16 cellular contexts compared by ENCODE assay signal in the genomic region with DNA sequence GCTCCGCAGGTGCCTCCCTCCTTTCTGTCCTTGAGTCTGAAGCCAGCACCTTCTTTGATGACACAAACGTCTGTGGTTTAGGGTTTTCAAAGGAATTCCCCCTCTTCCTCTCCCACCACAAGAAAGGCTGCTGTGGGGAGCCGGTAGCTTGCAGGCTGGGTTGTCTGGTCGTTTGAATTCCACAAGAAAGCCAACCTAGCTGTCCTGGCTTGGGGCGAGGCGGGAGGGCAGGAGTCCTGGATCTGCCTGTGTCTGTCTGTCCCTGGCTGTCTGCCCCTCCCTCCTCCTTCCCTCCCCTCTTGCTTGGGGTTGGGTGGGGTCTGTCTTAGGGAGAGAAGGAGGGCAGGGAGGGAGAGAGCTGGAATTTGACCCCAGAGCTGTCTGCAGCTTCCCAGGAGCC. TPM values are rescaled to one million over a fixed set of nuclear protein-coding genes. Genes with fewer than 3 reads are reported as not detected.
A peak's percentile ranks its signal among the peaks of the same experiment; 100 is the strongest.
DNase-seq lines count a peak whose midpoint lies in the region; ATAC-seq and TF ChIP-seq lines count a peak whose summit lies in the region.
"Had no signal": no experiment of that assay in that cellular context is flagged by ENCODE, and none has a peak within 500 bp of the region (broad histone marks: within the 10 kb centered on the region; RNA-seq: fewer than 3 reads in every experiment).

No MANE protein-coding gene starts in this region.

- H3K27me3 Mint-ChIP-seq in endodermal cell (ENCODE audit: insufficient read depth) (no peaks in the 10 kb centered on the region), nephron progenitor cell (ENCODE audit: low read depth, poor library complexity) (peaks cover 3% of the 10 kb centered on the region)
- H3K27me3 Mint-ChIP-seq: type B pancreatic cell had no signal

- H3K36me3 ChIP-seq in endodermal cell (ENCODE audit: control insufficient read depth, insufficient read depth, low read length), result no peaks in the 10 kb centered on the region
- no peaks in the 10 kb centered on the region for H3K36me3 ChIP-seq in left lung
- H3K36me3 ChIP-seq: SJCRH30 had no signal

- TF ChIP-seq CTCF in endodermal cell (conservative IDR thresholded peaks at IDR 0.05) (no peak), nephron progenitor cell (IDR thresholded peaks at IDR 0.05) (no peak), left lung (IDR thresholded peaks at IDR 0.05) (no peak)

- DNase-seq in Caki2 (ENCODE audit: low read depth) (peak; percentile 22), LoVo (ENCODE audit: low spot score) (peak; percentile 2), endodermal cell (peak; percentile 69), nephron progenitor cell (peak; percentile 18), left lung (no peak), DMS53 treated with DMSO at 0.1 percent for 48 hours (lab: John Stamatoyannopoulos, UW; ENCODE audit: unreplicated experiment) (no peak)
- DNase-seq: foreskin melanocyte, midbrain, NCI-H446 treated with DMSO at 0.1 percent for 48 hours, SJCRH30 had no signal

- in situ Hi-C loops in Caki2 (cut with HindIII; ENCODE audit: low pct_unique_long_range_greater_than_20kb, low sequenced_read_pairs), result no loop called here

- peak overlapping the region; percentile 11 for H3K9ac ChIP-seq in endodermal cell (ENCODE audit: extremely low read depth, low read length, poor library complexity, severe bottlenecking)

- H3K4me3 ChIP-seq in endodermal cell (ENCODE audit: low read length), result no peak overlapping the region
- no peak overlapping the region for H3K4me3 ChIP-seq in left lung
- H3K4me3 ChIP-seq: SJCRH30 had no signal

- 17 to 18% methylated on average over 1 to 5 of the region's 6 CpGs for WGBS in endodermal cell (ENCODE audit: insufficient coverage in 1 of 2, insufficient read length in 1 of 2), 2 experiments

- peak overlapping the region; percentile 84 for H3K27ac ChIP-seq in endodermal cell (ENCODE audit: low read depth, low read length)
- H3K27ac ChIP-seq in left lung, result no peak overlapping the region
- H3K27ac ChIP-seq: HL-60, SJCRH30 had no signal

- H3K27ac Mint-ChIP-seq in endodermal cell (peak overlapping the region; percentile 86), nephron progenitor cell (peak overlapping the region; percentile 79)
- H3K27ac Mint-ChIP-seq: activated naive CD8-positive, alpha-beta T cell; stimulated activated effector memory CD8-positive, alpha-beta T cell treated with anti-CD3 and anti-CD28 coated beads, Interleukin-12 subunit alpha, Interleukin-12 subunit beta, amount 100 ng/mL, for 72 hours; type B pancreatic cell had no signal

- no peaks in the 10 kb centered on the region for H3K27me3 ChIP-seq in endodermal cell (ENCODE audit: control insufficient read depth, insufficient read depth, low read length, poor library complexity, severe bottlenecking)
- H3K27me3 ChIP-seq in left lung, result no peaks in the 10 kb centered on the region
- H3K27me3 ChIP-seq: SJCRH30 had no signal

- ATAC-seq in left lung, result no peak
- ATAC-seq in GM21737 (IDR thresholded peaks at IDR 0.05; ENCODE audit: unreplicated experiment), result no peak
- ATAC-seq in GM18517 (IDR thresholded peaks at IDR 0.05; ENCODE audit: unreplicated experiment), result no peak
- ATAC-seq: stimulated activated effector memory CD8-positive, alpha-beta T cell treated with anti-CD3 and anti-CD28 coated beads, Interleukin-12 subunit alpha, Interleukin-12 subunit beta, amount 100 ng/mL, for 72 hours had no signal

- H3K4me3 Mint-ChIP-seq in endodermal cell, result peak overlapping the region; percentile 39
- peak overlapping the region; percentile 55 for H3K4me3 Mint-ChIP-seq in nephron progenitor cell
- H3K4me3 Mint-ChIP-seq: activated naive CD8-positive, alpha-beta T cell; stimulated activated effector memory CD8-positive, alpha-beta T cell treated with anti-CD3 and anti-CD28 coated beads, Interleukin-12 subunit alpha, Interleukin-12 subunit beta, amount 100 ng/mL, for 72 hours; type B pancreatic cell had no signal

- no peaks in the 10 kb centered on the region for H3K36me3 Mint-ChIP-seq in endodermal cell (ENCODE audit: low read depth)
- H3K36me3 Mint-ChIP-seq in nephron progenitor cell (ENCODE audit: low read depth), result no peaks in the 10 kb centered on the region
- H3K36me3 Mint-ChIP-seq: activated naive CD8-positive, alpha-beta T cell; stimulated activated effector memory CD8-positive, alpha-beta T cell treated with anti-CD3 and anti-CD28 coated beads, Interleukin-12 subunit alpha, Interleukin-12 subunit beta, amount 100 ng/mL, for 72 hours; type B pancreatic cell had no signal

- peaks cover 17% of the 10 kb centered on the region for H3K4me1 Mint-ChIP-seq in endodermal cell
- peaks cover 48% of the 10 kb centered on the region for H3K4me1 Mint-ChIP-seq in nephron progenitor cell

- H3K9me3 ChIP-seq in endodermal cell (ENCODE audit: control insufficient read depth, low read length) (no peaks in the 10 kb centered on the region), left lung (no peaks in the 10 kb centered on the region)
- H3K9me3 ChIP-seq: SJCRH30 had no signal

- peaks cover 3% of the 10 kb centered on the region for H3K4me1 ChIP-seq in endodermal cell (ENCODE audit: control insufficient read depth, insufficient read depth, low read length)
- H3K4me1 ChIP-seq in left lung, result no peaks in the 10 kb centered on the region
- H3K4me1 ChIP-seq: SJCRH30 had no signal

- H3K9me3 Mint-ChIP-seq in endodermal cell, result peaks cover 74% of the 10 kb centered on the region
- H3K9me3 Mint-ChIP-seq in nephron progenitor cell, result peaks cover 36% of the 10 kb centered on the region
- H3K9me3 Mint-ChIP-seq: stimulated activated effector memory CD8-positive, alpha-beta T cell treated with anti-CD3 and anti-CD28 coated beads, Interleukin-12 subunit alpha, Interleukin-12 subunit beta, amount 100 ng/mL, for 72 hours had no signal

- intact Hi-C loops in left lung (cut with DNase I), result no loop called here

RNA-seq across cellular contexts. Expression of a gene that starts 56.3 kb away (rescaled TPM):
- total RNA-seq in Caki2 (2014; rRNA removed; shearing (Covaris generic); ENCODE audit: low replicate concordance), result 1.7 and 4.7 TPM in 2 replicates
- total RNA-seq in endodermal cell (10 to 100 TPM; 14.4 to 15.4 TPM), left lung (1 to 10 TPM; 5.6 to 6.2 TPM)
- polyA plus RNA-seq in endodermal cell (2013, experiment 1 of 2), result 11.5 TPM
- 12.4 TPM for polyA plus RNA-seq in endodermal cell (2013, experiment 2 of 2)

Comparison
In these comparisons a context has a peak if more than half of its experiments do, and no peak if none do; other contexts are left out.
1. DNase-seq: peak in Caki2 (single experiment), LoVo (single experiment), endodermal cell (single experiment) and nephron progenitor cell (single experiment); none in left lung (0 of 2) and DMS53 treated with DMSO at 0.1 percent for 48 hours (single experiment).